ENCODE assay signal across 27 cellular contexts in the genomic region with DNA sequence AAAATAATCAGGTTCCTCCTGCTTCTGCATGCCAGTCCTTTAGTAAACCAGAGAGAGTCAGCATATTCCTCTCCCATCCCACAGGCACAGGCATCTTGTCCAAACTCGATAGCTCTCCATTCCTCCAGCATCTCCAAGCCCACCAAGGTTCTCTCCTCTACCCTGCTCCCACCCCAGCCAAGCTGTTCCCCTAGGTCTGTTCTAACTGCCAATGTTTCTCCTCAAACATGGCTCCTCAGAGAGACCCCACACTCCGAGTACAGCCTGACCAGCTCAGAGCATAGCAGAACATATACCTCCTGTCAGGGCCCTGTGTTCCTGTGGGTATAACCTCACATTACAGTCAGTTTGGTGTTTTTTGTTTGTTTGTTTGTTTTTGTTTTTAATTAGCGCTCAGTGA.
"Had no signal": no experiment of that assay in that cellular context is flagged by ENCODE, and none has a peak within 500 bp of the region (broad histone marks: within the 10 kb centered on the region; RNA-seq: fewer than 3 reads in every experiment).

No MANE protein-coding gene starts in this region.

- H3K36me3 Mint-ChIP-seq: stimulated activated memory B cell treated with anti-CD40 and anti-IgM and Interleukin-4, amounts not matched to agents 10 μg/mL and 1 μg/mL and 100 μg/mL, for 72 hours had no signal

- H3K4me1 ChIP-seq: esophagus squamous epithelium, pancreas, prostate gland had no signal

- H3K27me3 ChIP-seq: esophagus squamous epithelium, pancreas, thyroid gland had no signal

- H3K4me3 Mint-ChIP-seq: activated CD4-positive, alpha-beta memory T cell treated with anti-CD3 and anti-CD28 coated beads, Interleukin-2, amount 10 ng/mL, durations not matched to agents 7 days and 5 days; naive thymus-derived CD4-positive, alpha-beta T cell; stimulated activated memory B cell treated with anti-CD40 and anti-IgM and Interleukin-4, amounts not matched to agents 10 μg/mL and 1 μg/mL and 100 μg/mL, for 72 hours; stimulated activated naive CD8-positive, alpha-beta T cell treated with anti-CD3 and anti-CD28 coated beads, Interleukin-15, amount 100 ng/mL, for 72 hours; T-helper 1 cell treated with Interleukin-12 subunit alpha and Interleukin-12 subunit beta and Interleukin-4 antibody, amounts not matched to agents 30 μg/mL and 1 μg/mL, for 36 hours had no signal

- H3K9me3 ChIP-seq: pancreas, prostate gland, SK-N-SH, thyroid gland had no signal

- H3K36me3 ChIP-seq: esophagus squamous epithelium, left ventricle myocardium inferior, pancreas, prostate gland, thyroid gland had no signal

- H3K4me3 ChIP-seq: esophagus squamous epithelium, left ventricle myocardium inferior, pancreas, prostate gland, thyroid gland had no signal

- H3K27ac ChIP-seq: epithelial cell of prostate, esophagus squamous epithelium, pancreas, prostate gland, VCaP had no signal

- ATAC-seq: activated CD4-positive, CD25-positive, alpha-beta regulatory T cell treated with anti-CD3 and anti-CD28 coated beads, Interleukin-2, amount 50 U/mL, for 24 hours; activated naive CD4-positive, alpha-beta T cell treated with anti-CD3 and anti-CD28 coated beads, Interleukin-2, amount 50 U/mL, for 72 hours; naive thymus-derived CD4-positive, alpha-beta T cell; pancreas; sciatic nerve; stimulated activated memory B cell treated with anti-CD40 and anti-IgM and Interleukin-4, amounts not matched to agents 10 μg/mL and 1 μg/mL and 100 μg/mL, for 72 hours; stimulated activated naive CD8-positive, alpha-beta T cell treated with anti-CD3 and anti-CD28 coated beads, Interleukin-15, amount 100 ng/mL, for 72 hours had no signal

- H3K4me2 ChIP-seq: SK-N-SH had no signal

- H3K27me3 Mint-ChIP-seq: stimulated activated naive CD8-positive, alpha-beta T cell treated with anti-CD3 and anti-CD28 coated beads, Interleukin-15, amount 100 ng/mL, for 72 hours had no signal

- DNase-seq: activated CD4-positive, alpha-beta memory T cell treated with anti-CD3 and anti-CD28 coated beads, Interleukin-2, amount 10 ng/mL, durations not matched to agents 7 days and 5 days; activated CD4-positive, alpha-beta T cell treated with anti-CD3 and anti-CD28 coated beads for 48 hours; anterior cingulate cortex; dermis blood vessel endothelial cell; effector CD4-positive, alpha-beta T cell; esophagus squamous epithelium; foreskin melanocyte; left ventricle myocardium inferior; midbrain; naive thymus-derived CD4-positive, alpha-beta T cell; pancreas; retina; SK-N-SH; small intestine; stimulated activated CD4-positive, alpha-beta T cell treated with anti-CD3 and anti-CD28 coated beads, Interleukin-4, amount 100 ng/mL, for 24 hours; SW 1271; T-helper 9 cell; thyroid gland had no signal

- H3K4me1 Mint-ChIP-seq: activated CD4-positive, alpha-beta memory T cell treated with anti-CD3 and anti-CD28 coated beads, Interleukin-2, amount 10 ng/mL, durations not matched to agents 7 days and 5 days; stimulated activated memory B cell treated with anti-CD40 and anti-IgM and Interleukin-4, amounts not matched to agents 10 μg/mL and 1 μg/mL and 100 μg/mL, for 72 hours; stimulated activated naive CD8-positive, alpha-beta T cell treated with anti-CD3 and anti-CD28 coated beads, Interleukin-15, amount 100 ng/mL, for 72 hours had no signal

- H3K9ac ChIP-seq: SK-N-SH had no signal

- H3K27ac Mint-ChIP-seq: activated CD4-positive, alpha-beta memory T cell treated with anti-CD3 and anti-CD28 coated beads, Interleukin-2, amount 10 ng/mL, durations not matched to agents 7 days and 5 days; activated naive CD4-positive, alpha-beta T cell treated with anti-CD3 and anti-CD28 coated beads, Interleukin-2, amount 50 U/mL, for 72 hours; naive thymus-derived CD4-positive, alpha-beta T cell; stimulated activated memory B cell treated with anti-CD40 and anti-IgM and Interleukin-4, amounts not matched to agents 10 μg/mL and 1 μg/mL and 100 μg/mL, for 72 hours; stimulated activated naive CD8-positive, alpha-beta T cell treated with anti-CD3 and anti-CD28 coated beads, Interleukin-15, amount 100 ng/mL, for 72 hours; T-helper 1 cell treated with Interleukin-12 subunit alpha and Interleukin-12 subunit beta and Interleukin-4 antibody, amounts not matched to agents 30 μg/mL and 1 μg/mL, for 36 hours had no signal
